In genomic region chr6:70398783-70399730, GRCh38 we compare ENCODE assay signal across 9 cellular contexts. TPM values are rescaled to one million over a fixed set of nuclear protein-coding genes. Genes with fewer than 3 reads are reported as not detected.
DNase-seq lines count a peak whose midpoint lies in the region; ATAC-seq and TF ChIP-seq lines count a peak whose summit lies in the region.
"Had no signal": no experiment of that assay in that cellular context is flagged by ENCODE, and none has a peak within 500 bp of the region (broad histone marks: within the 10 kb centered on the region; RNA-seq: fewer than 3 reads in every experiment).

No MANE protein-coding gene starts in this region.

- 80 to 83% methylated on average over 7 of the region's 7 CpGs for WGBS in thyroid gland, 2 donors

- peaks cover 3% of the 10 kb centered on the region for H3K27me3 Mint-ChIP-seq in progenitor cell of endocrine pancreas

- H3K27ac ChIP-seq in fibroblast of lung (ENCODE audit: insufficient read depth, low read length) (no peak overlapping the region), thyroid gland (no peak overlapping the region)

- H3K79me2 ChIP-seq in fibroblast of lung (ENCODE audit: control insufficient read depth, insufficient read depth, low read length): no peaks in the 10 kb centered on the region

- peaks cover 24% of the 10 kb centered on the region for H3K4me1 Mint-ChIP-seq in progenitor cell of endocrine pancreas (ENCODE audit: low read depth)

- DNase-seq in NCI-H69 (lab: John Stamatoyannopoulos, UW) (peak; percentile 46), fibroblast of lung (ENCODE audit: low read depth in 2 of 2) (peak; percentile 37 to 70), progenitor cell of endocrine pancreas (ENCODE audit: low spot score, unreplicated experiment) (no peak), thyroid gland (no peak)
- no peak for DNase-seq in activated CD8-positive, alpha-beta memory T cell treated with anti-CD3 and anti-CD28 coated beads for 24 hours
- DNase-seq: anterior cingulate cortex had no signal

- no peak overlapping the region for H2AFZ ChIP-seq in fibroblast of lung (ENCODE audit: low read length)

- H3K4me3 ChIP-seq in fibroblast of lung (replicated peaks in 1 of 4; ENCODE audit: control extremely low read depth in 1 of 4, insufficient read depth in 1 of 4, low read depth in 3 of 4, low read length in 4 of 4) (no peak overlapping the region), thyroid gland (replicated peaks in 1 of 3) (no peak overlapping the region)

- no peaks in the 10 kb centered on the region for H3K9me3 ChIP-seq in fibroblast of lung (ENCODE audit: control insufficient read depth, insufficient read depth, low read depth, low read length)
- H3K9me3 ChIP-seq in thyroid gland: no peaks in the 10 kb centered on the region

- peak; percentile 41 for ATAC-seq in GM18907 (IDR thresholded peaks at IDR 0.05; ENCODE audit: unreplicated experiment)
- ATAC-seq in GM18858 (IDR thresholded peaks at IDR 0.05; ENCODE audit: unreplicated experiment): no peak
- no peak for ATAC-seq in GM19395 (IDR thresholded peaks at IDR 0.05; ENCODE audit: unreplicated experiment)

- H3K36me3 ChIP-seq in fibroblast of lung (ENCODE audit: control insufficient read depth, insufficient read depth, low read length) (no peaks in the 10 kb centered on the region), thyroid gland (no peaks in the 10 kb centered on the region)

- H3K9ac ChIP-seq in fibroblast of lung (ENCODE audit: insufficient read depth, low read length): no peak overlapping the region

- TF ChIP-seq POLR2A in thyroid gland (IDR thresholded peaks at IDR 0.05): no peak

- H4K20me1 ChIP-seq in fibroblast of lung (ENCODE audit: control insufficient read depth, extremely low read depth, insufficient read depth, low read length): no peaks in the 10 kb centered on the region

- no peaks in the 10 kb centered on the region for H3K9me3 Mint-ChIP-seq in progenitor cell of endocrine pancreas (ENCODE audit: low read depth)

- TF ChIP-seq CTCF in fibroblast of lung (conservative IDR thresholded peaks at IDR 0.05 in 1 of 2, IDR thresholded peaks at IDR 0.05 in 1 of 2; ENCODE audit: low read depth in 1 of 2, low read length in 2 of 2) (no peak), progenitor cell of endocrine pancreas (IDR thresholded peaks at IDR 0.05; ENCODE audit: unreplicated experiment) (no peak), thyroid gland (IDR thresholded peaks at IDR 0.05) (no peak)

- H3K27me3 ChIP-seq in fibroblast of lung (ENCODE audit: control insufficient read depth, insufficient read depth, low read length) (no peaks in the 10 kb centered on the region), thyroid gland (no peaks in the 10 kb centered on the region)

- peak overlapping the region; percentile 4 for H3K4me3 Mint-ChIP-seq in progenitor cell of endocrine pancreas (ENCODE audit: low read depth)

- no peaks in the 10 kb centered on the region for H3K36me3 Mint-ChIP-seq in progenitor cell of endocrine pancreas (ENCODE audit: insufficient read depth)

- no peaks in the 10 kb centered on the region for H3K4me1 ChIP-seq in fibroblast of lung (ENCODE audit: control insufficient read depth, extremely low read depth, insufficient read depth, low read length)
- no peaks in the 10 kb centered on the region for H3K4me1 ChIP-seq in thyroid gland

- H3K4me2 ChIP-seq in fibroblast of lung (ENCODE audit: extremely low read depth, insufficient read depth, low read length): no peak overlapping the region

- intact Hi-C loops in thyroid gland (cut with DNase I): no loop called here

- H3K27ac Mint-ChIP-seq in progenitor cell of endocrine pancreas: peak overlapping the region; percentile 93

RNA-seq across cellular contexts. Expression of gene FAM135A, which starts 14.3 kb away (rescaled TPM):
- total RNA-seq in fibroblast of lung (10.2 and 11.0 TPM in 2 replicates), progenitor cell of endocrine pancreas (31.9 and 34.4 TPM in 2 replicates), thyroid gland (10 to 100 TPM; 17.0 to 42.9 (median 27.3) TPM)
- polyA plus RNA-seq in fibroblast of lung: 5.5 and 7.1 TPM in 2 replicates
- polyA plus RNA-seq in fibroblast of lung (2012): 2.4 and 2.9 TPM in 2 replicates
- polyA minus RNA-seq in fibroblast of lung (ENCODE audit: low replicate concordance): 0.75 and 1.5 TPM in 2 replicates

Comparison
In these comparisons a context has a peak if more than half of its experiments do, and no peak if none do; other contexts are left out.
1. DNase-seq: peak in NCI-H69 (single experiment) and fibroblast of lung (2 of 2); none in progenitor cell of endocrine pancreas (single experiment), activated CD8-positive, alpha-beta memory T cell treated with anti-CD3 and anti-CD28 coated beads for 24 hours (single experiment) and thyroid gland (0 of 2).